Comparison of ENCODE assay signal across 10 cellular contexts in the genomic region with DNA sequence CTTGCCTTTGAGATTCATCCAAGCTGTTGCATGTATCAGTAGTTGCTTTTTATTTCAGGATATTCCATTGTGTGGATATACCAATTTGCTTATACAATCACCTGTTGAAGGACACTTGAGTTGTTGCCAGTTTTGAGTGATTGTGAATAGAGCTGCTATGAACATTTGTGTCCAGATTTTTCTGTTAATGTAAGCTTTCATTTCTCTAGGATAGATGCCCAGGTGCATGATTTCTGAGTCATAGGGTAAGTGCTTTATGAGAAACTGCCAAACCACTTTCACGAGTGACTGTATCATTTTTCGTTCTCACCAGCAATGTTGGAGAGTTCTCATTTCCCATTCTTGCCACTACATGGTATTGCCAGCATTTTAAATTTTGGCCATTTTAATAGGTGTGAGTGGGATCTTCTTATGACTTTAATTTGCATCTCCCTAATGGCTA.
DNase-seq lines count a peak whose midpoint lies in the region; ATAC-seq and TF ChIP-seq lines count a peak whose summit lies in the region.
"Had no signal": no experiment of that assay in that cellular context is flagged by ENCODE, and none has a peak within 500 bp of the region (broad histone marks: within the 10 kb centered on the region; RNA-seq: fewer than 3 reads in every experiment).

No MANE protein-coding gene starts in this region.

- no peaks in the 10 kb centered on the region for H3K4me1 ChIP-seq in Caco-2
- H3K4me1 ChIP-seq: A549 had no signal

- H3K4me1 Mint-ChIP-seq in Caco-2 (ENCODE audit: low read depth, unreplicated experiment) (no peaks in the 10 kb centered on the region), immature natural killer cell (peaks cover 0 to 13% of the 10 kb centered on the region in 2 donors)

- no peak overlapping the region for H3K27ac Mint-ChIP-seq in Caco-2 (ENCODE audit: unreplicated experiment)
- peak overlapping the region in 1 of 6 donors; percentile 32 for H3K27ac Mint-ChIP-seq in immature natural killer cell
- H3K27ac Mint-ChIP-seq: T-helper 1 cell treated with Interleukin-12 subunit alpha and Interleukin-12 subunit beta and Interleukin-4 antibody, amounts not matched to agents 30 μg/mL and 1 μg/mL, for 36 hours had no signal

- H3K9me3 ChIP-seq in Caco-2 = no peaks in the 10 kb centered on the region
- H3K9me3 ChIP-seq: A549 had no signal

- CTCF ChIA-PET in Caco-2 (lab: Charles Lee) = no interaction called here

- POLR2A ChIA-PET in Caco-2 (lab: Charles Lee) = no interaction called here

- intact Hi-C loops in Caco-2 (cut with micrococcal nuclease; ENCODE audit: unreplicated experiment) = no loop called here

- H3K4me3 Mint-ChIP-seq in Caco-2 (ENCODE audit: unreplicated experiment) (no peak overlapping the region), immature natural killer cell (no peak overlapping the region)
- H3K4me3 Mint-ChIP-seq: T-helper 1 cell treated with Interleukin-12 subunit alpha and Interleukin-12 subunit beta and Interleukin-4 antibody, amounts not matched to agents 30 μg/mL and 1 μg/mL, for 36 hours had no signal

- H3K36me3 ChIP-seq in Caco-2 (ENCODE audit: control insufficient read depth, insufficient read depth, low read length) = no peaks in the 10 kb centered on the region

- no peak overlapping the region for H3K4me3 ChIP-seq in Caco-2 (ENCODE audit: low read depth, low read length)
- H3K4me3 ChIP-seq in coronary artery = no peak overlapping the region
- H3K4me3 ChIP-seq: A549 had no signal

- ATAC-seq in HG02970 (IDR thresholded peaks at IDR 0.05; ENCODE audit: low FRiP score, unreplicated experiment) (peak; percentile 79), omental fat pad (ENCODE audit: low FRiP score) (peak; percentile 37)
- ATAC-seq: A549 had no signal

- no peak overlapping the region for H3K27ac ChIP-seq in coronary artery
- H3K27ac ChIP-seq: A549 had no signal

- H3K27me3 Mint-ChIP-seq in Caco-2 (ENCODE audit: insufficient read depth, unreplicated experiment) (no peaks in the 10 kb centered on the region), immature natural killer cell (ENCODE audit: low read depth in 3 of 3) (no peaks in the 10 kb centered on the region)

- no TSS peak for BruUV-seq in Caco-2 (replicated peaks; lab: Mats Ljungman, UMichigan)

- H3K36me3 Mint-ChIP-seq in Caco-2 (ENCODE audit: insufficient read depth, unreplicated experiment) (peaks cover 6% of the 10 kb centered on the region), immature natural killer cell (peaks cover 0 to 5% (median 0%) of the 10 kb centered on the region in 3 donors)

- H3K9me3 Mint-ChIP-seq in Caco-2 (ENCODE audit: unreplicated experiment) (no peaks in the 10 kb centered on the region), immature natural killer cell (peaks cover 0 to 2% (median 0%) of the 10 kb centered on the region in 6 donors)
- H3K9me3 Mint-ChIP-seq: T-helper 1 cell treated with Interleukin-12 subunit alpha and Interleukin-12 subunit beta and Interleukin-4 antibody, amounts not matched to agents 30 μg/mL and 1 μg/mL, for 36 hours had no signal

- no peak for TF ChIP-seq CTCF in omental fat pad (IDR thresholded peaks at IDR 0.05)
- TF ChIP-seq CTCF in Caco-2 (IDR thresholded peaks at IDR 0.05; ENCODE audit: insufficient read depth in 1 of 2, low read depth in 1 of 2, low read length in 1 of 2, severe bottlenecking in 1 of 2, unreplicated experiment in 1 of 2) = no peak
- no peak for TF ChIP-seq CTCF in coronary artery (IDR thresholded peaks at IDR 0.05)

- H3K27me3 ChIP-seq in Caco-2 (replicated peaks; ENCODE audit: control insufficient read depth, insufficient read depth, low read length) = no peaks in the 10 kb centered on the region

- DNase-seq in NCI-H2171 treated with DMSO at 0.1 percent for 48 hours (lab: John Stamatoyannopoulos, UW) (peak; percentile 30), NCI-H2171 (lab: John Stamatoyannopoulos, UW) (no peak), NCI-H345 treated with DMSO at 0.1 percent for 48 hours (lab: John Stamatoyannopoulos, UW; ENCODE audit: unreplicated experiment) (peak; percentile 23), omental fat pad (ENCODE audit: low spot score) (no peak), Caco-2 (no peak), coronary artery (ENCODE audit: low spot score) (no peak), immature natural killer cell (no peak)

Comparison
In these comparisons a context has a peak if more than half of its experiments do, and no peak if none do; other contexts are left out.
1. DNase-seq: peak in NCI-H2171 treated with DMSO at 0.1 percent for 48 hours (single experiment) and NCI-H345 treated with DMSO at 0.1 percent for 48 hours (single experiment); none in NCI-H2171 (single experiment), omental fat pad (single experiment), Caco-2 (0 of 2), coronary artery (single experiment) and immature natural killer cell (0 of 3).